ENCODE assay signal across 18 cellular contexts in the genomic region with DNA sequence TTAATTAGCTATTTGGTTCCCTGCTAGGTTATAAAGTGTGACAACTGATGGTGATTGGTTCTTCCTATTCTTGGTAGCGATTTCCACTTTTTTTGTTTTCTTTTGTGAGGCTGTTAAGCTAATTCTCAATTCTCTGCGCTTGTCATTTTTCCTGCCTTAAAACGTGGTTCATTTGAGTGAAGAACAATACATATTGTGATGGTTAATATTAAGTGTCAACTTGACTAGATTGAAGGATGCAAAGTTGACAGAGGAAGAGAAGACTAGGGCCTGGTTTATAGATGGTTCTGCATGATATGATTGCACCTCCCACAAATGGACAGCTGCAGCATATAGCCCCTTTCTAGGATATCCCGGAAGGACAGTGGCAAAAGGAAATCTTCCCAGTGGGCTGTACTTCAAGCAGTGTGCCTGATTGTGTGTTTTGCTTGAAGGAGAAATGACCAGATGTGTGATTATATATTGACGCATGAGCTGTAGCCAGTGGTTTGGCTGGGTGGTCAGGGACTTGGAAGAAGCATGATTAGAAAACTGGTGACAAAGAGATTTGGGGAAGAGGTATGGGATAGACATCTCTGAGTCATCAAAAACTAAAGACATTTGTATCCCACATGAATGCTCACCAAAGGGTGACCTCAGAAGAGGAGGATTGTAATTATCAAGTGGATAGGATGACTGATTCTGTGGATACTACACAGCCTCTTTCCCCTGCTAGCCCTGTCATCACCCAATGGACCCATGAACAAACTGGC. TPM values are rescaled to one million over a fixed set of nuclear protein-coding genes. Genes with fewer than 3 reads are reported as not detected.
DNase-seq lines count a peak whose midpoint lies in the region; ATAC-seq and TF ChIP-seq lines count a peak whose summit lies in the region.
"Had no signal": no experiment of that assay in that cellular context is flagged by ENCODE, and none has a peak within 500 bp of the region (broad histone marks: within the 10 kb centered on the region; RNA-seq: fewer than 3 reads in every experiment).

No MANE protein-coding gene starts in this region.

- H3K4me1 Mint-ChIP-seq in type B pancreatic cell (ENCODE audit: unreplicated experiment) (no peaks in the 10 kb centered on the region), progenitor cell of endocrine pancreas (ENCODE audit: low read depth) (no peaks in the 10 kb centered on the region)
- H3K4me1 Mint-ChIP-seq: H9 had no signal

- no peak overlapping the region for H3K4me3 ChIP-seq in SJSA1
- H3K4me3 ChIP-seq in fibroblast of the aortic adventitia (ENCODE audit: low read depth, low read length) = no peak overlapping the region
- H3K4me3 ChIP-seq: K562 had no signal

- H3K9me3 Mint-ChIP-seq in type B pancreatic cell = no peaks in the 10 kb centered on the region
- H3K9me3 Mint-ChIP-seq in progenitor cell of endocrine pancreas (ENCODE audit: low read depth) = no peaks in the 10 kb centered on the region
- H3K9me3 Mint-ChIP-seq: H9 had no signal

- no peaks in the 10 kb centered on the region for H3K9me3 ChIP-seq in SJSA1 (replicated peaks)
- H3K9me3 ChIP-seq: Caco-2 had no signal

- no peaks in the 10 kb centered on the region for H3K27me3 Mint-ChIP-seq in type B pancreatic cell
- H3K27me3 Mint-ChIP-seq in progenitor cell of endocrine pancreas = no peaks in the 10 kb centered on the region

- peaks cover 26% of the 10 kb centered on the region for H3K4me1 ChIP-seq in SJSA1 (replicated peaks)
- H3K4me1 ChIP-seq: Caco-2 had no signal

- no peak overlapping the region for H3K27ac ChIP-seq in SJSA1
- H3K27ac ChIP-seq: HL-60 had no signal

- no peaks in the 10 kb centered on the region for H3K27me3 ChIP-seq in SJSA1 (replicated peaks)

- no peaks in the 10 kb centered on the region for H3K36me3 ChIP-seq in SJSA1

- H3K4me3 Mint-ChIP-seq in type B pancreatic cell (no peak overlapping the region), progenitor cell of endocrine pancreas (ENCODE audit: low read depth) (no peak overlapping the region)
- H3K4me3 Mint-ChIP-seq: H9 had no signal

- no peak for ATAC-seq in GM21717 (IDR thresholded peaks at IDR 0.05; ENCODE audit: unreplicated experiment)
- ATAC-seq: K562 had no signal

- no peaks in the 10 kb centered on the region for H3K36me3 Mint-ChIP-seq in type B pancreatic cell
- H3K36me3 Mint-ChIP-seq in progenitor cell of endocrine pancreas (ENCODE audit: insufficient read depth) = no peaks in the 10 kb centered on the region

- DNase-seq in M059J (ENCODE audit: low read depth) (peak; percentile 26), SJSA1 (ENCODE audit: low read depth in 1 of 2, low spot score in 2 of 2) (peak; percentile 51 to 62), fibroblast of the aortic adventitia (ENCODE audit: low read depth) (peak; percentile 4), stromal cell of bone marrow (ENCODE audit: low read depth) (peak; percentile 5), type B pancreatic cell (ENCODE audit: extremely low spot score, unreplicated experiment) (no peak), progenitor cell of endocrine pancreas (ENCODE audit: low spot score, unreplicated experiment) (no peak)
- DNase-seq: Caco-2, DMS53, H9, NCI-H1048, NCI-H146, NCI-H2081, NCI-H510A, NCI-H82, SHP77 had no signal

- TF ChIP-seq CTCF in fibroblast of the aortic adventitia (IDR thresholded peaks at IDR 0.05; ENCODE audit: insufficient read depth, low read length) (no peak), type B pancreatic cell (conservative IDR thresholded peaks at IDR 0.05) (no peak), progenitor cell of endocrine pancreas (IDR thresholded peaks at IDR 0.05; ENCODE audit: unreplicated experiment) (no peak)

- no peak overlapping the region for H3K27ac Mint-ChIP-seq in type B pancreatic cell
- H3K27ac Mint-ChIP-seq in progenitor cell of endocrine pancreas = no peak overlapping the region
- H3K27ac Mint-ChIP-seq: H9 had no signal

RNA-seq across cellular contexts. Expression of a gene that starts 39.4 kb away (rescaled TPM):
- total RNA-seq in M059J (2014; rRNA removed; shearing (Covaris generic)) = 1.1 and 1.6 TPM in 2 replicates
- total RNA-seq in SJSA1 (2014; rRNA removed; shearing (Covaris generic)) = 8.0 and 12.1 TPM in 2 replicates
- total RNA-seq in fibroblast of the aortic adventitia (ENCODE audit: low replicate concordance) (4.7 and 12.9 TPM in 2 replicates), type B pancreatic cell (ENCODE audit: low replicate concordance) (0.59 and 2.0 TPM in 2 replicates), progenitor cell of endocrine pancreas (not detected in 2 replicates)
- total RNA-seq: Caco-2, H9 had no signal

Comparison
In these comparisons a context has a peak if more than half of its experiments do, and no peak if none do; other contexts are left out.
1. DNase-seq: peak in M059J (single experiment), SJSA1 (2 of 2), fibroblast of the aortic adventitia (single experiment) and stromal cell of bone marrow (single experiment); none in type B pancreatic cell (single experiment) and progenitor cell of endocrine pancreas (single experiment).